In genomic region chr1:20476260-20477038, GRCh38 we compare ENCODE assay signal across 9 cellular contexts. TPM values are rescaled to one million over a fixed set of nuclear protein-coding genes. Genes with fewer than 3 reads are reported as not detected.
DNase-seq lines count a peak whose midpoint lies in the region; ATAC-seq and TF ChIP-seq lines count a peak whose summit lies in the region.
"Had no signal": no experiment of that assay in that cellular context is flagged by ENCODE, and none has a peak within 500 bp of the region (broad histone marks: within the 10 kb centered on the region; RNA-seq: fewer than 3 reads in every experiment).

No MANE protein-coding gene starts in this region.

- peak; percentile 77 for DNase-seq in Right ventricle myocardium inferior (ENCODE audit: missing footprints)
- DNase-seq in cardiac septum (ENCODE audit: low spot score), result no peak
- peak; percentile 18 to 66 for DNase-seq in cardiac fibroblast (ENCODE audit: low read depth in 2 of 2)
- peak; percentile 96 for DNase-seq in left kidney (ENCODE audit: low read depth, low spot score)
- no peak for DNase-seq in germinal center (ENCODE audit: low spot score)
- no peak for DNase-seq in effector CD8-positive, alpha-beta T cell (lab: John Stamatoyannopoulos, UW)
- no peak for DNase-seq in T1000 (lab: John Stamatoyannopoulos, UW)
- DNase-seq in stimulated activated CD8-positive, alpha-beta memory T cell treated with anti-CD3 and anti-CD28 coated beads, Interleukin-4, amount 100 ng/mL, for 48 hours, result no peak
- DNase-seq: activated naive CD4-positive, alpha-beta T cell treated with Interleukin-2 at 50 U/mL for 16 hours had no signal

- TF ChIP-seq CTCF in cardiac fibroblast (IDR thresholded peaks at IDR 0.05; ENCODE audit: low read depth, low read length), result no peak

- peak; percentile 26 for ATAC-seq in Right ventricle myocardium inferior

- H3K4me3 ChIP-seq in cardiac fibroblast (replicated peaks in 1 of 2; ENCODE audit: low read depth in 2 of 2, low read length in 2 of 2), result no peak overlapping the region

- intact Hi-C loops in Right ventricle myocardium inferior (cut with DNase I) (no loop called here), cardiac septum (cut with DNase I) (no loop called here)

RNA-seq across cellular contexts. Expression of gene CAMK2N1, which starts 9.6 kb away (rescaled TPM):
- total RNA-seq in Right ventricle myocardium inferior, result 11.8 TPM
- 11.7 TPM for total RNA-seq in cardiac septum

RNA-seq across cellular contexts. Expression of gene MUL1, which starts 31.5 kb away (rescaled TPM):
- total RNA-seq in Right ventricle myocardium inferior, result 44.6 TPM
- 35.1 TPM for total RNA-seq in cardiac septum

Comparison
In these comparisons a context has a peak if more than half of its experiments do, and no peak if none do; other contexts are left out.
1. DNase-seq: peak in Right ventricle myocardium inferior (single experiment), cardiac fibroblast (2 of 2) and left kidney (single experiment); none in cardiac septum (single experiment), germinal center (single experiment), effector CD8-positive, alpha-beta T cell (single experiment), T1000 (single experiment) and stimulated activated CD8-positive, alpha-beta memory T cell treated with anti-CD3 and anti-CD28 coated beads, Interleukin-4, amount 100 ng/mL, for 48 hours (single experiment).